ENCODE assay signal across 34 cellular contexts in genomic region chr4:149518471-149518870, GRCh38.
"Had no signal": no experiment of that assay in that cellular context is flagged by ENCODE, and none has a peak within 500 bp of the region (broad histone marks: within the 10 kb centered on the region; RNA-seq: fewer than 3 reads in every experiment).

No MANE protein-coding gene starts in this region.

- H3K4me3 Mint-ChIP-seq: activated CD4-positive, alpha-beta T cell treated with anti-CD3 and anti-CD28 coated beads, Interleukin-2, amount 10 ng/mL, durations not matched to agents 24 days and 14 days; activated CD8-positive, alpha-beta T cell treated with anti-CD3 and anti-CD28 coated beads for 36 hours; activated naive CD4-positive, alpha-beta T cell treated with anti-CD3 and anti-CD28 coated beads, Interleukin-2, amount 10 ng/mL, durations not matched to agents 7 days and 5 days; activated naive CD8-positive, alpha-beta T cell; activated naive CD8-positive, alpha-beta T cell treated with anti-CD3 and anti-CD28 coated beads, Interleukin-2, amount 50 U/mL, for 24 hours; activated T-cell treated with anti-CD3 and anti-CD28 coated beads, Interleukin-2, amount 50 U/mL, for 24 hours; activated T-helper 1 cell treated with anti-CD3 and anti-CD28 coated beads, Interleukin-12 subunit alpha, Interleukin-12 subunit beta, Interleukin-2, Interleukin-4 antibody, amounts not matched to agents 30 ng/mL and 10 ng/mL and 1 ng/mL, durations not matched to agents 14 hours and 24 hours and 36 hours; central memory CD8-positive, alpha-beta T cell had no signal

- H3K27me3 ChIP-seq: cardiac muscle cell, Peyer's patch, SJSA1 had no signal

- H3K27ac ChIP-seq: cardiac muscle cell, Peyer's patch, SJSA1, VCaP had no signal

- H3K36me3 Mint-ChIP-seq: activated naive CD4-positive, alpha-beta T cell treated with anti-CD3 and anti-CD28 coated beads, Interleukin-2, amount 10 ng/mL, durations not matched to agents 7 days and 5 days; activated naive CD8-positive, alpha-beta T cell had no signal

- FAIRE-seq: K562 had no signal

- ATAC-seq: activated CD8-positive, alpha-beta T cell treated with anti-CD3 and anti-CD28 coated beads for 36 hours; activated naive CD8-positive, alpha-beta T cell treated with anti-CD3 and anti-CD28 coated beads, Interleukin-2, amount 50 U/mL, for 24 hours; K562; PC-3 had no signal

- DNase-seq: activated CD4-positive, alpha-beta T cell treated with anti-CD3 and anti-CD28 coated beads, Interleukin-2, amount 10 ng/mL, durations not matched to agents 24 days and 14 days; activated CD4-positive, alpha-beta T cell treated with anti-CD3 and anti-CD28 coated beads, Interleukin-2, amount 50 U/mL, for 4 hours; activated CD4-positive, CD25-positive, alpha-beta regulatory T cell; activated CD8-positive, alpha-beta T cell treated with anti-CD3 and anti-CD28 coated beads for 36 hours; activated effector memory CD4-positive, alpha-beta T cell treated with Interleukin-2 at 50 U/mL for 16 hours; activated naive CD4-positive, alpha-beta T cell treated with anti-CD3 and anti-CD28 coated beads, Interleukin-2, amount 10 ng/mL, durations not matched to agents 7 days and 5 days; activated naive CD8-positive, alpha-beta T cell treated with anti-CD3 and anti-CD28 coated beads, Interleukin-2, amount 50 U/mL, for 24 hours; activated T-cell treated with anti-CD3 and anti-CD28 coated beads, Interleukin-2, amount 50 U/mL, for 24 hours; anterior cingulate cortex; NCI-H1048; NCI-H1105 treated with DMSO at 0.1 percent for 48 hours; NCI-H1436; NCI-H1694; NCI-H1930; NCI-H2081 treated with DMSO at 0.1 percent for 48 hours; NCI-H226; NCI-H446 treated with DMSO at 0.1 percent for 48 hours; NCI-H524 treated with DMSO at 0.1 percent for 48 hours; NK-92 treated with Interleukin-12 subunit alpha and Interleukin-12 subunit beta, amount 100 ng/mL, for 24 hours; PC-3; Peyer's patch; RPMI8226; SHP77 treated with DMSO at 0.1 percent for 48 hours; SW 1271; T-helper 1 cell; T-helper 2 cell; T-helper 9 cell had no signal

- H3K27ac Mint-ChIP-seq: activated CD4-positive, alpha-beta T cell treated with anti-CD3 and anti-CD28 coated beads, Interleukin-2, amount 10 ng/mL, durations not matched to agents 24 days and 14 days; activated CD8-positive, alpha-beta T cell treated with anti-CD3 and anti-CD28 coated beads for 36 hours; activated naive CD4-positive, alpha-beta T cell treated with anti-CD3 and anti-CD28 coated beads, Interleukin-2, amount 10 ng/mL, durations not matched to agents 7 days and 5 days; activated naive CD8-positive, alpha-beta T cell; activated naive CD8-positive, alpha-beta T cell treated with anti-CD3 and anti-CD28 coated beads, Interleukin-2, amount 50 U/mL, for 24 hours; activated T-cell treated with anti-CD3 and anti-CD28 coated beads, Interleukin-2, amount 50 U/mL, for 24 hours; activated T-helper 1 cell treated with anti-CD3 and anti-CD28 coated beads, Interleukin-12 subunit alpha, Interleukin-12 subunit beta, Interleukin-2, Interleukin-4 antibody, amounts not matched to agents 30 ng/mL and 10 ng/mL and 1 ng/mL, durations not matched to agents 14 hours and 24 hours and 36 hours had no signal

- H3K36me3 ChIP-seq: cardiac muscle cell, Peyer's patch, SJSA1 had no signal

- H3K4me1 ChIP-seq: Peyer's patch, SJSA1 had no signal

- H3K4me3 ChIP-seq: cardiac muscle cell, K562, Peyer's patch, SJSA1 had no signal

- H3K9me3 ChIP-seq: Peyer's patch, SJSA1 had no signal

- H3K4me1 Mint-ChIP-seq: activated CD4-positive, alpha-beta T cell treated with anti-CD3 and anti-CD28 coated beads, Interleukin-2, amount 10 ng/mL, durations not matched to agents 24 days and 14 days; activated naive CD4-positive, alpha-beta T cell treated with anti-CD3 and anti-CD28 coated beads, Interleukin-2, amount 10 ng/mL, durations not matched to agents 7 days and 5 days; activated naive CD8-positive, alpha-beta T cell treated with anti-CD3 and anti-CD28 coated beads, Interleukin-2, amount 50 U/mL, for 24 hours; central memory CD8-positive, alpha-beta T cell had no signal

- H3K27me3 Mint-ChIP-seq: activated CD4-positive, alpha-beta T cell treated with anti-CD3 and anti-CD28 coated beads, Interleukin-2, amount 10 ng/mL, durations not matched to agents 24 days and 14 days; activated CD8-positive, alpha-beta T cell treated with anti-CD3 and anti-CD28 coated beads for 36 hours; activated naive CD4-positive, alpha-beta T cell treated with anti-CD3 and anti-CD28 coated beads, Interleukin-2, amount 10 ng/mL, durations not matched to agents 7 days and 5 days; activated naive CD8-positive, alpha-beta T cell; activated naive CD8-positive, alpha-beta T cell treated with anti-CD3 and anti-CD28 coated beads, Interleukin-2, amount 50 U/mL, for 24 hours; activated T-cell treated with anti-CD3 and anti-CD28 coated beads, Interleukin-2, amount 50 U/mL, for 24 hours; central memory CD8-positive, alpha-beta T cell had no signal
